13 cellular contexts compared by ENCODE assay signal in the genomic region with DNA sequence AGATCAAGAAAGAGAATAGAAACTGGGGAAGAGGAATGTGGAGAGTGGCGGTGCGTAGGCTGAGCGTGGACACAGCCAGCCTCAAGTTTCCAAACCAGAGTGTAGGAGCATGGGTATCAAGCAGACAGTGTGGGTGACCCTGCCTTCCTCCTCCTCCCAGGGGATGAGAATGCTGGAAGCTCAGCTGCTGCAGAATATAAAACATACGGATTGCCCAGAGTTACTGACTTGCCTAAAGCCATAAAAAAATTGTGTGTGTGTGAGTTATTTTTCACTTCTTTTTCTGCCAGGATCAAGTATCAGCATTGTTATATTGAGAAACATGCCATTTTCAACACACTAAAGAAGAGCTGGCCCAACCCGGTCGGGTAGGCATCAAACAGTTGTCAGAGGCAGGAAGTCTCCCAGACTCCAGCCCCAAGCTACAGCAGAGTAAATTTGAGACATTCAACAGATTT.
A peak's percentile ranks its signal among the peaks of the same experiment; 100 is the strongest.
DNase-seq lines count a peak whose midpoint lies in the region; ATAC-seq and TF ChIP-seq lines count a peak whose summit lies in the region.
"Had no signal": no experiment of that assay in that cellular context is flagged by ENCODE, and none has a peak within 500 bp of the region (broad histone marks: within the 10 kb centered on the region; RNA-seq: fewer than 3 reads in every experiment).

No MANE protein-coding gene starts in this region.

- H3K4me1 Mint-ChIP-seq in neural progenitor cell = peaks cover 14% of the 10 kb centered on the region

- no peaks in the 10 kb centered on the region for H3K9me3 ChIP-seq in neural progenitor cell (ENCODE audit: low read depth)
- no peaks in the 10 kb centered on the region for H3K9me3 ChIP-seq in ascending aorta
- H3K9me3 ChIP-seq: vagina had no signal

- H3F3A ChIP-seq in neural progenitor cell (ENCODE audit: low read depth) = no peaks in the 10 kb centered on the region

- no peaks in the 10 kb centered on the region for H3K9me3 Mint-ChIP-seq in neural progenitor cell
- H3K9me3 Mint-ChIP-seq: CD8-positive, alpha-beta memory T cell had no signal

- no peaks in the 10 kb centered on the region for H3K36me3 ChIP-seq in neural progenitor cell
- no peaks in the 10 kb centered on the region for H3K36me3 ChIP-seq in ascending aorta
- H3K36me3 ChIP-seq: vagina had no signal

- no peak for ATAC-seq in HG03571 (IDR thresholded peaks at IDR 0.05; ENCODE audit: unreplicated experiment)
- ATAC-seq: activated CD8-positive, alpha-beta T cell treated with anti-CD3 and anti-CD28 coated beads for 36 hours had no signal

- no peak overlapping the region for H3K27ac Mint-ChIP-seq in neural progenitor cell
- H3K27ac Mint-ChIP-seq: activated CD8-positive, alpha-beta T cell treated with anti-CD3 and anti-CD28 coated beads for 36 hours; CD8-positive, alpha-beta memory T cell had no signal

- H3K4me3 Mint-ChIP-seq in neural progenitor cell = no peak overlapping the region
- H3K4me3 Mint-ChIP-seq: activated CD8-positive, alpha-beta T cell treated with anti-CD3 and anti-CD28 coated beads for 36 hours; CD8-positive, alpha-beta memory T cell had no signal

- TF ChIP-seq CTCF in AG09319 (IDR thresholded peaks at IDR 0.05; ENCODE audit: low read depth, low read length) (no peak), neural progenitor cell (IDR thresholded peaks at IDR 0.05) (no peak), ascending aorta (IDR thresholded peaks at IDR 0.05) (no peak)

- no peaks in the 10 kb centered on the region for H3K36me3 Mint-ChIP-seq in neural progenitor cell
- H3K36me3 Mint-ChIP-seq: CD8-positive, alpha-beta memory T cell had no signal

- H2AFZ ChIP-seq in neural progenitor cell (replicated peaks) = peak overlapping the region; percentile 7
- H2AFZ ChIP-seq: PC-9 had no signal

- peak overlapping the region; percentile 36 for H3K4me2 ChIP-seq in neural progenitor cell
- H3K4me2 ChIP-seq: PC-9 had no signal

- peaks cover 2% of the 10 kb centered on the region for H3K27me3 Mint-ChIP-seq in neural progenitor cell (ENCODE audit: insufficient read depth, low read depth)
- H3K27me3 Mint-ChIP-seq: activated CD8-positive, alpha-beta T cell treated with anti-CD3 and anti-CD28 coated beads for 36 hours; CD8-positive, alpha-beta memory T cell had no signal

- no peak overlapping the region for H3K27ac ChIP-seq in neural progenitor cell
- H3K27ac ChIP-seq in ascending aorta = no peak overlapping the region
- H3K27ac ChIP-seq: PC-9, vagina had no signal

- DNase-seq in AG09319 (ENCODE audit: extremely low read depth, low read depth) (peak; percentile 25), NCI-H69 (lab: John Stamatoyannopoulos, UW) (peak; percentile 67), fibroblast of the conjunctiva (ENCODE audit: low read depth) (peak; percentile 16), neural progenitor cell (ENCODE audit: low spot score) (no peak), ascending aorta (ENCODE audit: low spot score in 2 of 2) (no peak), SIG-M5 treated with dmso at 0.1 percent for 504 hours (lab: John Stamatoyannopoulos, UW; ENCODE audit: unreplicated experiment) (no peak)
- DNase-seq in stimulated activated CD4-positive, alpha-beta T cell treated with anti-CD3 and anti-CD28 coated beads, Interleukin-1b, Interleukin-23, amount 100 ng/mL, for 48 hours = no peak
- DNase-seq: activated CD8-positive, alpha-beta T cell treated with anti-CD3 and anti-CD28 coated beads for 36 hours; CD8-positive, alpha-beta memory T cell; PC-9; stimulated activated CD4-positive, alpha-beta T cell treated with anti-CD3 and anti-CD28 coated beads, Interleukin-4, amount 100 ng/mL, for 1 hour had no signal

- no peaks in the 10 kb centered on the region for H3K79me2 ChIP-seq in neural progenitor cell (ENCODE audit: low read depth)

- intact Hi-C loops in ascending aorta (cut with DNase I) = no loop called here

- H3K4me1 ChIP-seq in neural progenitor cell = peaks cover 17% of the 10 kb centered on the region
- no peaks in the 10 kb centered on the region for H3K4me1 ChIP-seq in ascending aorta

- H3K4me3 ChIP-seq in neural progenitor cell (no peak overlapping the region), ascending aorta (no peak overlapping the region)
- H3K4me3 ChIP-seq: PC-9, vagina had no signal

- H3K27me3 ChIP-seq in neural progenitor cell (no peaks in the 10 kb centered on the region), ascending aorta (no peaks in the 10 kb centered on the region)
- H3K27me3 ChIP-seq: vagina had no signal

- H4K20me1 ChIP-seq in neural progenitor cell (ENCODE audit: low read depth) = no peaks in the 10 kb centered on the region

- H3K9ac ChIP-seq in neural progenitor cell = no peak overlapping the region

Comparison
In these comparisons a context has a peak if more than half of its experiments do, and no peak if none do; other contexts are left out.
1. DNase-seq: peak in AG09319 (single experiment), NCI-H69 (single experiment) and fibroblast of the conjunctiva (single experiment); none in neural progenitor cell (single experiment), ascending aorta (0 of 2), SIG-M5 treated with dmso at 0.1 percent for 504 hours (single experiment) and stimulated activated CD4-positive, alpha-beta T cell treated with anti-CD3 and anti-CD28 coated beads, Interleukin-1b, Interleukin-23, amount 100 ng/mL, for 48 hours (single experiment).